Comparison of ENCODE assay signal across 1 cellular context in the genomic region with DNA sequence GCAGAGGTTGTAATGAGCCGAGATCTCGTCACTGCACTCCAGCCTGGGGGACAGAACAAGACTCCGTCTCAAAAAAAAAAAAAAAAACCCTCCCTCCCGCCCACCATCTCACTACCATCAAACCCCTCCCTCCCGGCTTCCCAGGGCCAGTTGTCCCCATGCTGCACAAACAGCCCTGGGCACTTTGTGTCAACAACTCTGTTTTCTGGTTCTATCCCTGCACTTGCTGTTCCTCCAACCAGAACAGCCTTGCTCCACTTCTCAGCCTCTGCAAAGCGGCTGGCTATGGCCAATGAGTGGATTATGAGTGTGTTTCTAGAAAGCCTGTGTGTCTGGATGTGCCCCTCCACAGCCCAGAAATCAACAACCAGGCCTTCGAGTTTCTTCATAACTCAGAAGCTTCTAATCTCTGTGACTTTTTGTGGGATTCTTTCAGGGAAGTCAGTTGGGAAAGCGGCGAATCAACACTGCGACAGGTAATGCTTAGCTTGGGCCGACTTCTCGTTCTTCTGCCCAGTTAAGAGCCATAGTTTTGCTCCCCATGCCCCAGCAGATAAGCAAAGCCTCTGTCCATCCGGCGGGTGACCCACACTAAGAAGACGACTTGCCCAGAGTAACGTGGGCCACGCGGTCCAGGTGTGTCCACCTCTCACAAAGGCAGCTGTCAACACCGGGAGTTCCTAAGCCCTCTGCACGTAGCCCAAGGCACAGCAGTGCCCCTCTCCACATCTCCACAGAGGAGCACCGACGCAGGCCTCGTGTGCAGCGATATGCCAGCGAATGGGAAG.
A peak's percentile ranks its signal among the peaks of the same experiment; 100 is the strongest.
TF ChIP-seq lines count a peak whose summit lies in the region.

No MANE protein-coding gene starts in this region.

TF ChIP-seq in HepG2, 621 proteins besides CTCF, POLR2A, EP300 and RAD21:
- TF ChIP-seq GZF1 (CRISPR knock-in tag; IDR thresholded peaks at IDR 0.05): no peak
- TF ChIP-seq ZBTB38 (CRISPR knock-in tag; IDR thresholded peaks at IDR 0.05): 0 out of 2 replicates have a peak, but pooled peaks have one; percentile 21
- TF ChIP-seq JUNB (CRISPR knock-in tag; IDR thresholded peaks at IDR 0.05; ENCODE audit: borderline replicate concordance): no peak
- no peak for TF ChIP-seq RBM22 (optimal IDR thresholded peaks at IDR 0.05; ENCODE audit: low read length)
- no peak for TF ChIP-seq MED13 (CRISPR knock-in tag; IDR thresholded peaks at IDR 0.05)
- TF ChIP-seq AKAP8 (CRISPR knock-in tag; IDR thresholded peaks at IDR 0.05): no peak
